ENCODE assay signal across 8 cellular contexts in the genomic region with DNA sequence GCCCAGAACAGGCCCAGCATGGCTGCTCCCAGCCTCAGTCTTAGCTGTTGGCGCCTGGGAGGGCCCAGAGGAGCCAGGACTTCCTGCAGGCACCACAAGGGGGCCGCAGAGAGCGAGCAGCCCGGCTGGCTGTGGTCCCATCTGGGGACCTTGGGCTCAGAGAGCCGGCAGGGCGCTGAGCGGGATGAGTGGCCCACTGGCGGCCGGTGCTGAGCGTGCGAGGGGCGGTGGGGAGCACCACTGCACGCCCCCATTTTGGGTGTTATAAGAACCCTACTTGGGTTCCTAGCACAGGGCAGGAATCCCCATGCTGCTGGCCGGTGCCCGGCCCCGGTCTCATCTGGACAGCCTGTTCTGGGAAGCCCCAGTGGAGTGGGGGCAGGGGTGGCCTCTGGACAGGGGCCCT. TPM values are rescaled to one million over a fixed set of nuclear protein-coding genes. Genes with fewer than 3 reads are reported as not detected.
DNase-seq lines count a peak whose midpoint lies in the region; ATAC-seq and TF ChIP-seq lines count a peak whose summit lies in the region.

No MANE protein-coding gene starts in this region.

- no peaks in the 10 kb centered on the region for H3K9me3 ChIP-seq in MG63
- H3K9me3 ChIP-seq in lung (ENCODE audit: control insufficient read depth in 2 of 2, insufficient read depth in 1 of 2, low read length in 1 of 2), result no peaks in the 10 kb centered on the region

- H3K27me3 ChIP-seq in MG63 (no peaks in the 10 kb centered on the region), lung (ENCODE audit: control insufficient read depth, insufficient read depth) (no peaks in the 10 kb centered on the region)

- WGBS in lung, 2 donors, result 38 to 59% methylated on average over 16 of the region's 16 CpGs

- H3K36me3 ChIP-seq in MG63, result peaks cover 6% of the 10 kb centered on the region
- peaks cover 3 to 17% of the 10 kb centered on the region in 2 donors for H3K36me3 ChIP-seq in lung (ENCODE audit: control insufficient read depth in 2 of 2, insufficient read depth in 2 of 2, low read length in 2 of 2)

- ATAC-seq in lung (ENCODE audit: insufficient read depth, low FRiP score) (peak; percentile 78), GM21390 (IDR thresholded peaks at IDR 0.05; ENCODE audit: unreplicated experiment) (no peak)

- DNase-seq in MG63 (peak; percentile 23), dermis blood vessel endothelial cell (peak; percentile 83), lung (ENCODE audit: low spot score) (peak; percentile 66), SW480 (ENCODE audit: low spot score) (no peak)
- peak; percentile 62 to 63 for DNase-seq in activated CD4-positive, alpha-beta T cell treated with anti-CD3 and anti-CD28 coated beads, Interleukin-2, amount 50 U/mL, for 48 hours
- DNase-seq in stimulated activated CD8-positive, alpha-beta memory T cell treated with anti-CD3 and anti-CD28 coated beads, Interleukin-12 subunit alpha, Interleukin-12 subunit beta, amount 100 ng/mL, for 1 hour (ENCODE audit: low read depth), result peak; percentile 49

- peaks cover 0 to 4% of the 10 kb centered on the region in 2 donors for H3K4me1 ChIP-seq in lung (ENCODE audit: control insufficient read depth in 2 of 2, insufficient read depth in 2 of 2, low read length in 2 of 2)

- H3K4me3 ChIP-seq in MG63 (no peak overlapping the region), lung (no peak overlapping the region)

- no peak overlapping the region for H3K27ac ChIP-seq in lung (ENCODE audit: low read depth in 1 of 2, low read length in 1 of 2)

- TF ChIP-seq CTCF in GM12873 (IDR thresholded peaks at IDR 0.05; ENCODE audit: insufficient read depth, low read depth, low read length, missing control alignments), result peak; percentile 82
- TF ChIP-seq CTCF in lung (IDR thresholded peaks at IDR 0.05; ENCODE audit: control extremely low read depth, extremely low read depth), result peak; percentile 76

RNA-seq across cellular contexts. Expression of a gene that starts 25.9 kb away (rescaled TPM):
- 129 and 270 TPM in 2 replicates for total RNA-seq in MG63 (2014; rRNA removed; shearing (Covaris generic); ENCODE audit: low replicate concordance)
- total RNA-seq in dermis blood vessel endothelial cell, result 265 and 324 TPM in 2 replicates
- 100 to 1,000 TPM; 135 to 267 TPM for total RNA-seq in lung
- 100 to 1,000 TPM; 194 to 216 TPM for polyA plus RNA-seq in lung

RNA-seq across cellular contexts. Expression of a gene that starts 29.1 kb away (rescaled TPM):
- 20.6 and 46.5 TPM in 2 replicates for total RNA-seq in MG63 (2014; rRNA removed; shearing (Covaris generic); ENCODE audit: low replicate concordance)
- 43.4 and 55.5 TPM in 2 replicates for total RNA-seq in dermis blood vessel endothelial cell
- total RNA-seq in lung, result 100 to 1,000 TPM in 1 of 2 donors, 10 to 100 TPM in 1; 64.7 to 113 TPM
- 10 to 100 TPM; 40.2 to 62.6 TPM for polyA plus RNA-seq in lung

RNA-seq across cellular contexts. Expression of a gene that starts 38.0 kb away (rescaled TPM):
- total RNA-seq in MG63 (2014; rRNA removed; shearing (Covaris generic); ENCODE audit: low replicate concordance), result 17.3 TPM in 1 of 2 replicates, not detected in the other
- 0.42 and 0.68 TPM in 2 replicates for total RNA-seq in dermis blood vessel endothelial cell
- 100 to 1,000 TPM in 1 of 2 donors, 10 to 100 TPM in 1; 72.8 to 422 TPM for total RNA-seq in lung
- 100 to 1,000 TPM; 181 to 465 TPM for polyA plus RNA-seq in lung

RNA-seq across cellular contexts. Expression of a gene that starts 42.3 kb away (rescaled TPM):
- total RNA-seq in MG63 (2014; rRNA removed; shearing (Covaris generic); ENCODE audit: low replicate concordance), result 29.3 and 58.1 TPM in 2 replicates
- total RNA-seq in dermis blood vessel endothelial cell (9.7 and 18.0 TPM in 2 replicates), lung (10 to 100 TPM in 1 of 2 donors, 1 to 10 TPM in 1; 5.8 to 20.8 TPM)
- polyA plus RNA-seq in lung, result 10 to 100 TPM; 12.8 to 16.0 TPM

RNA-seq across cellular contexts. Expression of a gene that starts 50.4 kb away (rescaled TPM):
- total RNA-seq in MG63 (2014; rRNA removed; shearing (Covaris generic); ENCODE audit: low replicate concordance), result 0.22 and 0.63 TPM in 2 replicates
- total RNA-seq in dermis blood vessel endothelial cell (0.05 and 0.17 TPM in 2 replicates), lung (1 to 10 TPM in 1 of 2 donors, under 1 TPM in 1; 0.40 to 2.1 TPM)
- polyA plus RNA-seq in lung, result under 1 TPM; 0.17 to 0.18 TPM
